ENCODE assay signal across 8 cellular contexts in genomic region chr5:133025804-133026663, GRCh38. TPM values are rescaled to one million over a fixed set of nuclear protein-coding genes. Genes with fewer than 3 reads are reported as not detected.
A peak's percentile ranks its signal among the peaks of the same experiment; 100 is the strongest.
DNase-seq lines count a peak whose midpoint lies in the region; ATAC-seq, FAIRE-seq and TF ChIP-seq lines count a peak whose summit lies in the region.

Gene ZCCHC10, minus strand, starts transcription at chr5:133026549. Its CDS starts 12 bp downstream, at chr5:133026537.

- no peak for FAIRE-seq in H1 (lab: Jason Lieb, UNC)

- H3K36me3 Mint-ChIP-seq in activated CD8-positive, alpha-beta memory T cell treated with anti-CD3 and anti-CD28 coated beads, Interleukin-2, amount 10 ng/mL, durations not matched to agents 7 days and 5 days, result peaks cover 21% of the 10 kb centered on the region

- H4K5ac ChIP-seq in H1 (ENCODE audit: insufficient read length, low read depth, low read length), result peak within 1 kb of the TSS; percentile 31
- H4K5ac ChIP-seq in mesendoderm (ENCODE audit: low read length), result peak within 1 kb of the TSS; percentile 12

- H3K79me2 ChIP-seq in H1 (ENCODE audit: control insufficient read depth in 1 of 2, insufficient read depth in 2 of 2, low read length in 2 of 2) (peaks cover 3 to 33% of the 10 kb centered on the region in 2 experiments; a peak in 2 of 4 replicates), mesendoderm (ENCODE audit: control insufficient read depth, insufficient read depth, low read length) (peaks cover 12% of the 10 kb centered on the region)

- DNase-seq in COR-L47 (lab: John Stamatoyannopoulos, UW), result peak; percentile 94
- DNase-seq in NT2/D1 (ENCODE audit: low read depth, low spot score), result peak; percentile 88
- peak; percentile 95 for DNase-seq in activated CD8-positive, alpha-beta memory T cell treated with anti-CD3 and anti-CD28 coated beads, Interleukin-2, amount 10 ng/mL, durations not matched to agents 7 days and 5 days
- peak; percentile 89 to 96 for DNase-seq in H1 (ENCODE audit: low read depth in 1 of 2, low spot score in 2 of 2)
- peak; percentile 98 for DNase-seq in mesendoderm
- DNase-seq in stimulated activated CD8-positive, alpha-beta memory T cell treated with anti-CD3 and anti-CD28 coated beads, Interleukin-12 subunit alpha, Interleukin-12 subunit beta, amount 100 ng/mL, for 4 hours (ENCODE audit: low read depth), result peak; percentile 82

- peak within 1 kb of the TSS; percentile 95 for H3K4me3 Mint-ChIP-seq in activated CD8-positive, alpha-beta memory T cell treated with anti-CD3 and anti-CD28 coated beads, Interleukin-2, amount 10 ng/mL, durations not matched to agents 7 days and 5 days

- H4K91ac ChIP-seq in H1 (replicated peaks; ENCODE audit: insufficient read length, low read length), result no peak within 1 kb of the TSS

- peak within 1 kb of the TSS; percentile 89 for H3K27ac Mint-ChIP-seq in activated CD8-positive, alpha-beta memory T cell treated with anti-CD3 and anti-CD28 coated beads, Interleukin-2, amount 10 ng/mL, durations not matched to agents 7 days and 5 days

- H2BK120ac ChIP-seq in H1 (replicated peaks; ENCODE audit: low read depth, low read length) (no peak within 1 kb of the TSS), mesendoderm (ENCODE audit: low read depth, low read length) (no peak within 1 kb of the TSS)

- H3K4ac ChIP-seq in H1 (replicated peaks; ENCODE audit: insufficient read length, low read depth, low read length) (no peak within 1 kb of the TSS), mesendoderm (ENCODE audit: low read depth, low read length) (peak within 1 kb of the TSS; percentile 87)

- H3K9ac ChIP-seq in HUES48 (ENCODE audit: low read depth, low read length) (peak within 1 kb of the TSS; percentile 90), NT2/D1 (ENCODE audit: insufficient read length, low read depth) (peak within 1 kb of the TSS; percentile 86), H1 (replicated peaks in 1 of 4; ENCODE audit: extremely low read depth in 1 of 4, low read depth in 3 of 4, low read length in 3 of 4) (peak within 1 kb of the TSS; percentile 70 to 95 (median 92)), mesendoderm (ENCODE audit: low read length) (peak within 1 kb of the TSS; percentile 95)

- H2BK12ac ChIP-seq in H1 (ENCODE audit: low read depth, low read length), result no peak within 1 kb of the TSS

- peak within 1 kb of the TSS; percentile 60 for H3K18ac ChIP-seq in H1 (ENCODE audit: extremely low read depth, low read length)
- peak within 1 kb of the TSS; percentile 85 for H3K18ac ChIP-seq in mesendoderm (ENCODE audit: low read length)

- H3K4me3 ChIP-seq in HUES48 (ENCODE audit: low read depth, low read length) (peak within 1 kb of the TSS; percentile 99), NT2/D1 (ENCODE audit: insufficient read length, low read depth) (peak within 1 kb of the TSS; percentile 84), H1 (ENCODE audit: extremely low read depth in 1 of 4, insufficient read depth in 2 of 4, low read depth in 3 of 4, low read length in 4 of 4) (peak within 1 kb of the TSS; percentile 93 to 100 (median 98)), mesendoderm (ENCODE audit: low read length) (peak within 1 kb of the TSS; percentile 98)

- H2AK5ac ChIP-seq in H1 (ENCODE audit: low read depth, low read length), result no peak within 1 kb of the TSS
- H2AK5ac ChIP-seq in mesendoderm (ENCODE audit: low read length), result no peak within 1 kb of the TSS

- H4K8ac ChIP-seq in H1 (ENCODE audit: extremely low read depth, insufficient read depth, low read length) (peak within 1 kb of the TSS; percentile 98), mesendoderm (ENCODE audit: low read depth, low read length) (peak within 1 kb of the TSS; percentile 97)

- H3K27ac ChIP-seq in HUES48 (ENCODE audit: low read depth, low read length) (peak within 1 kb of the TSS; percentile 94), H1 (ENCODE audit: low read depth, low read length) (peak within 1 kb of the TSS; percentile 89), mesendoderm (ENCODE audit: low read depth, low read length) (peak within 1 kb of the TSS; percentile 83)

- TF ChIP-seq CTCF in H1 (IDR thresholded peaks at IDR 0.05; ENCODE audit: control extremely low read depth in 1 of 3, insufficient read depth in 1 of 3, low read depth in 1 of 3, low read length in 3 of 3), result no peak

- H3K23ac ChIP-seq in H1 (ENCODE audit: insufficient read length) (no peak within 1 kb of the TSS), mesendoderm (ENCODE audit: low read length) (peak within 1 kb of the TSS; percentile 66)

- peak; percentile 94 for ATAC-seq in GM21390 (IDR thresholded peaks at IDR 0.05; ENCODE audit: unreplicated experiment)
- ATAC-seq in activated CD8-positive, alpha-beta memory T cell treated with anti-CD3 and anti-CD28 coated beads, Interleukin-2, amount 10 ng/mL, durations not matched to agents 7 days and 5 days, result peak; percentile 100

- H3K4me1 ChIP-seq in HUES48 (ENCODE audit: control insufficient read depth, insufficient read depth, low read length) (peaks cover 13% of the 10 kb centered on the region; the same call in 1 of the 2 replicates), NT2/D1 (ENCODE audit: insufficient read depth, insufficient read length) (no peaks in the 10 kb centered on the region), H1 (replicated peaks in 1 of 4; ENCODE audit: control insufficient read depth in 3 of 4, insufficient read depth in 4 of 4, low read length in 3 of 4) (no peaks in the 10 kb centered on the region; a peak in 1 of 7 replicates), mesendoderm (ENCODE audit: control insufficient read depth, low read depth, low read length) (no peaks in the 10 kb centered on the region)

- no peaks in the 10 kb centered on the region for H3K27me3 Mint-ChIP-seq in activated CD8-positive, alpha-beta memory T cell treated with anti-CD3 and anti-CD28 coated beads, Interleukin-2, amount 10 ng/mL, durations not matched to agents 7 days and 5 days

- TF ChIP-seq RAD21 in H1 (IDR thresholded peaks at IDR 0.05 in 1 of 2, conservative IDR thresholded peaks at IDR 0.05 in 1 of 2; ENCODE audit: low read depth in 2 of 2, low read length in 2 of 2), result no peak

- no peak for TF ChIP-seq EP300 in H1 (IDR thresholded peaks at IDR 0.05; ENCODE audit: borderline replicate concordance in 1 of 2, low read depth in 2 of 2, low read length in 2 of 2)

- peak within 1 kb of the TSS; percentile 98 for H2AFZ ChIP-seq in H1 (ENCODE audit: low read length)

- H3K14ac ChIP-seq in H1 (ENCODE audit: insufficient read length), result no peak within 1 kb of the TSS

- POLR2A ChIA-PET in H1 (lab: Charles Lee; ENCODE audit: partially characterized antibody), result interaction anchor here (0.5 to 4.0 kb wide), 9 partner anchors 12 to 247 kb away, joined by 3 to 34 read pairs (median 3); partner anchors contain the start of genes AFF4 and HSPA4

- CTCF ChIA-PET in activated CD8-positive, alpha-beta memory T cell treated with anti-CD3 and anti-CD28 coated beads, Interleukin-2, amount 10 ng/mL, durations not matched to agents 7 days and 5 days (lab: Charles Lee), result interaction anchor here (1.4 kb wide), 2 partner anchors 26 to 56 kb away, joined by 3 read pairs; partner anchors contain the start of gene HSPA4
- CTCF ChIA-PET in H1 (lab: Charles Lee; ENCODE audit: partially characterized antibody), result no interaction called here

- H3K9me3 ChIP-seq in HUES48 (ENCODE audit: control insufficient read depth, insufficient read depth, low read length) (no peaks in the 10 kb centered on the region), NT2/D1 (ENCODE audit: insufficient read depth, low read length) (no peaks in the 10 kb centered on the region), H1 (ENCODE audit: insufficient read depth in 2 of 2, low read depth in 1 of 2, low read length in 1 of 2) (no peaks in the 10 kb centered on the region)

- H3K4me2 ChIP-seq in H1 (ENCODE audit: insufficient read depth in 1 of 2, low read depth in 2 of 2, low read length in 2 of 2) (peak within 1 kb of the TSS; percentile 80 to 89), mesendoderm (ENCODE audit: low read length) (peak within 1 kb of the TSS; percentile 80)

- H3K79me1 ChIP-seq in H1 (ENCODE audit: low read depth, low read length), result peaks cover 3% of the 10 kb centered on the region; the same call in 1 of the 2 replicates
- H3K79me1 ChIP-seq in mesendoderm (ENCODE audit: low read length), result peaks cover 9% of the 10 kb centered on the region

- peak within 1 kb of the TSS; percentile 39 for H3K56ac ChIP-seq in H1 (replicated peaks; ENCODE audit: insufficient read length, low read depth, low read length)
- peak within 1 kb of the TSS; percentile 95 for H3K56ac ChIP-seq in mesendoderm (ENCODE audit: low read length)

- no peaks in the 10 kb centered on the region for H3K23me2 ChIP-seq in H1 (ENCODE audit: low read depth, low read length)

- H3K27me3 ChIP-seq in HUES48 (ENCODE audit: control insufficient read depth, insufficient read depth, low read length) (no peaks in the 10 kb centered on the region), NT2/D1 (ENCODE audit: insufficient read depth, insufficient read length) (no peaks in the 10 kb centered on the region), H1 (replicated peaks in 1 of 4; ENCODE audit: control insufficient read depth in 3 of 4, extremely low read depth in 1 of 4, insufficient read depth in 3 of 4, low read length in 3 of 4) (no peaks in the 10 kb centered on the region), mesendoderm (ENCODE audit: insufficient read depth, low read length, poor library complexity) (no peaks in the 10 kb centered on the region)

- 2% methylated on average over 53 of the region's 53 CpGs; no CpG with 5 or more reads in 1 of the 2 experiments for WGBS in H1 (ENCODE audit: extremely low coverage in 1 of 2, insufficient coverage in 1 of 2, insufficient read length in 1 of 2, insufficient replicate concordance in 2 of 2, low coverage in 1 of 2, low lambda C conversion rate in 2 of 2, missing lambda C conversion rate in 1 of 2), 2 experiments
- no CpG with 5 or more reads among the region's 53 CpGs for WGBS in mesendoderm (ENCODE audit: extremely low coverage, insufficient coverage, low lambda C conversion rate)

- no peak within 1 kb of the TSS for H2BK20ac ChIP-seq in H1 (ENCODE audit: low read length)

- H3K9me3 Mint-ChIP-seq in activated CD8-positive, alpha-beta memory T cell treated with anti-CD3 and anti-CD28 coated beads, Interleukin-2, amount 10 ng/mL, durations not matched to agents 7 days and 5 days (ENCODE audit: low read depth), result no peaks in the 10 kb centered on the region

- H4K20me1 ChIP-seq in H1 (replicated peaks in 1 of 2; ENCODE audit: control insufficient read depth in 1 of 2, insufficient read depth in 2 of 2, low read length in 2 of 2), result no peaks in the 10 kb centered on the region

- H2BK15ac ChIP-seq in H1 (ENCODE audit: low read length) (no peak within 1 kb of the TSS), mesendoderm (replicated peaks; ENCODE audit: low read depth) (no peak within 1 kb of the TSS)

- H3K36me3 ChIP-seq in HUES48 (ENCODE audit: control insufficient read depth, insufficient read depth, low read length) (peaks cover 3% of the 10 kb centered on the region; the same call in 1 of the 2 replicates), NT2/D1 (ENCODE audit: insufficient read depth, insufficient read length, low read length) (peaks cover 14% of the 10 kb centered on the region), H1 (ENCODE audit: control insufficient read depth in 2 of 4, insufficient read depth in 4 of 4, low read length in 3 of 4) (peaks cover 0 to 7% (median 0%) of the 10 kb centered on the region in 4 experiments; a peak in 2 of 8 replicates), mesendoderm (ENCODE audit: control insufficient read depth, insufficient read depth, low read length) (no peaks in the 10 kb centered on the region)

- H2BK5ac ChIP-seq in H1 (ENCODE audit: low read depth, low read length) (peak within 1 kb of the TSS; percentile 81), mesendoderm (ENCODE audit: low read length) (peak within 1 kb of the TSS; percentile 55)

- TF ChIP-seq POLR2A in H1 (IDR thresholded peaks at IDR 0.05; ENCODE audit: control extremely low read depth in 1 of 2, low read depth in 2 of 2, low read length in 2 of 2), result peak; percentile 84 to 97

- H3K4me1 Mint-ChIP-seq in activated CD8-positive, alpha-beta memory T cell treated with anti-CD3 and anti-CD28 coated beads, Interleukin-2, amount 10 ng/mL, durations not matched to agents 7 days and 5 days, result peaks cover 22% of the 10 kb centered on the region

RNA-seq across cellular contexts. Expression of gene ZCCHC10, which starts in this region (rescaled TPM):
- 10 to 100 TPM; 24.7 to 32.0 TPM for total RNA-seq in activated CD8-positive, alpha-beta memory T cell treated with anti-CD3 and anti-CD28 coated beads, Interleukin-2, amount 10 ng/mL, durations not matched to agents 7 days and 5 days
- 32.9 and 36.6 TPM in 2 replicates for total RNA-seq in H1 (2021; fragmentation: NEBNext Ultra II Directional; extraction: Animal tissue kit (Norgen Biotek cat#: 25700))
- polyA plus RNA-seq in H1 (2011; rRNA removed), result 17.9 and 22.4 TPM in 2 replicates
- polyA plus RNA-seq in H1 (2011; cell fraction: cytosol; rRNA removed), result 19.8 TPM
- 20.4 TPM for polyA plus RNA-seq in H1 (2011; cell fraction: nucleus; rRNA removed)
- polyA plus RNA-seq in H1 (2012, experiment 1 of 2), result 28.6 to 35.7 TPM (median 29.9 TPM) in 4 replicates
- polyA plus RNA-seq in H1 (2012, experiment 2 of 2), result 19.8 TPM
- 56.0 TPM for polyA plus RNA-seq in H1 (2013, experiment 1 of 2)
- 57.3 TPM for polyA plus RNA-seq in H1 (2013, experiment 2 of 2)
- 15.2 and 28.0 TPM in 2 replicates for polyA minus RNA-seq in H1 (2011; rRNA and poly(A)+ RNA removed)
- polyA minus RNA-seq in H1 (2011; cell fraction: cytosol; rRNA and poly(A)+ RNA removed), result 9.0 TPM
- polyA minus RNA-seq in H1 (2011; cell fraction: nucleus; rRNA and poly(A)+ RNA removed), result 20.8 TPM
- 59.3 TPM for polyA plus RNA-seq in mesendoderm (2013, experiment 1 of 2)
- 57.9 TPM for polyA plus RNA-seq in mesendoderm (2013, experiment 2 of 2)

Comparison
In these comparisons a context has a peak if more than half of its experiments do, and no peak if none do; other contexts are left out.
1. Peak in every context shown above with its lines: DNase-seq, ATAC-seq, H3K4me3 ChIP-seq and H3K27ac ChIP-seq.